In genomic region chr3:96844204-96844514, GRCh38 we compare ENCODE assay signal across 29 cellular contexts. TPM values are rescaled to one million over a fixed set of nuclear protein-coding genes. Genes with fewer than 3 reads are reported as not detected.
"Had no signal": no experiment of that assay in that cellular context is flagged by ENCODE, and none has a peak within 500 bp of the region (broad histone marks: within the 10 kb centered on the region; RNA-seq: fewer than 3 reads in every experiment).

No MANE protein-coding gene starts in this region.

- H3K27ac ChIP-seq: PC-9, RWPE1, SJCRH30, SK-N-MC had no signal

- H2AFZ ChIP-seq: PC-9 had no signal

- ATAC-seq: Panc1, Right ventricle myocardium inferior, SK-N-SH treated with all-trans-retinoic acid at 6 μM for 48 hours, T-cell had no signal

- H3K36me3 ChIP-seq: MG63, SJCRH30 had no signal

- H3K4me2 ChIP-seq: PC-9 had no signal

- H3K4me3 ChIP-seq: MG63, PC-9, SJCRH30, SK-N-MC had no signal

- H3K27me3 ChIP-seq: MG63, SJCRH30 had no signal

- H3K4me1 ChIP-seq: SJCRH30 had no signal

- DNase-seq: Kasumi-1, KBM-7, MG63, MV-4-11, NCI-H1092, NCI-H1417 treated with DMSO at 0.1 percent for 48 hours, NCI-H1436 treated with DMSO at 0.1 percent for 48 hours, NCI-H1694 treated with DMSO at 0.1 percent for 48 hours, NCI-H187 treated with DMSO at 0.1 percent for 48 hours, NCI-H2029, NCI-H2081, NCI-H2107, NCI-H2171, NCI-H510A, NCI-H526, NCI-H748 treated with DMSO at 0.1 percent for 48 hours, OCI-M1, PC-9, SIG-M5, T-cell had no signal

- H3K9me3 ChIP-seq: MG63, SJCRH30 had no signal

RNA-seq across cellular contexts. Expression of gene EPHA6, which starts 29.8 kb away (rescaled TPM):
- total RNA-seq: M059J, RPMI7951, SJCRH30, SK-MEL-5, T-cell had no signal
